ENCODE assay signal across 8 cellular contexts in the genomic region with DNA sequence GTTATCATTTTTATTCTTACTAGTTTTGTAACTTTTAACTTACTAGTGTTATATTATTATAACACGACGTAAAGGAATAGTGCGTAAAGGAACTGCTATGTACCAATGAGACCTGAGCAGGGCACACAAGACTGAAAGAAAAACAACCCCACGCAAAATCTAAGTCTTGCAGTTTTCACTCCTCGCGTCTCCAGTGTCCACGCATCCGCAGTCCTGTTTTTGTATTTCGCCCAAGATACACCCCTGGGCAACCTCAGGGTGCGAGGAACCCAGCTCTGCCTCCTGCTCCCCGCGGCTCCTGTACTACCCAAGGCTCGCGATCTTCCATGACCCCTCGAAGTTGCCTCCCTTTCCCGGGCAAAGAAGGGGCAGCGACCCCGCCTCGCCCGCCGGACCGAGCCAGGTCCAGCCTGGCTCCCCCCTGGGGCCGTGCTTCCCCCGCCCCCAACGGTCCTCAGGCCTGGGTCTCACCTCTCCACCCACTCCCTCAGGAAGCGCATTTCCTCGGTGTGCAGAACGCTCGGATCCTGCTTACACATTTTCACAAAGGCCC. TPM values are rescaled to one million over a fixed set of nuclear protein-coding genes. Genes with fewer than 3 reads are reported as not detected.
DNase-seq lines count a peak whose midpoint lies in the region; ATAC-seq and TF ChIP-seq lines count a peak whose summit lies in the region.

No MANE protein-coding gene starts in this region.

- TF ChIP-seq CTCF in HFFc6 (IDR thresholded peaks at IDR 0.05): no peak
- peak in 1 of 12 donors; percentile 2 for TF ChIP-seq CTCF in heart left ventricle (IDR thresholded peaks at IDR 0.05)
- TF ChIP-seq CTCF in ovary (IDR thresholded peaks at IDR 0.05): no peak

- no peak for TF ChIP-seq POLR2A in heart left ventricle (IDR thresholded peaks at IDR 0.05)
- no peak for TF ChIP-seq POLR2A in ovary (IDR thresholded peaks at IDR 0.05)

- TF ChIP-seq EP300 in ovary (IDR thresholded peaks at IDR 0.05): no peak

- H3K27ac ChIP-seq in heart left ventricle: peak overlapping the region; percentile 94 to 99 (median 97)
- peak overlapping the region; percentile 98 for H3K27ac ChIP-seq in ovary

- H3K9me3 ChIP-seq in heart left ventricle (no peaks in the 10 kb centered on the region), ovary (no peaks in the 10 kb centered on the region)

- H3K4me1 ChIP-seq in heart left ventricle (peaks cover 4 to 56% (median 44%) of the 10 kb centered on the region in 12 donors), ovary (ENCODE audit: insufficient read depth) (peaks cover 4% of the 10 kb centered on the region)

- H3K4me3 Mint-ChIP-seq in HFFc6: peak overlapping the region; percentile 99
- H3K4me3 Mint-ChIP-seq in activated naive CD8-positive, alpha-beta T cell treated with anti-CD3 and anti-CD28 coated beads, Interleukin-2, amount 10 ng/mL, durations not matched to agents 7 days and 5 days: peak overlapping the region; percentile 99

- peak overlapping the region; percentile 100 for H3K27ac Mint-ChIP-seq in HFFc6
- peak overlapping the region; percentile 100 for H3K27ac Mint-ChIP-seq in activated naive CD8-positive, alpha-beta T cell treated with anti-CD3 and anti-CD28 coated beads, Interleukin-2, amount 10 ng/mL, durations not matched to agents 7 days and 5 days

- peaks cover 21% of the 10 kb centered on the region for H3K36me3 Mint-ChIP-seq in HFFc6 (ENCODE audit: low read depth)
- peaks cover 5% of the 10 kb centered on the region for H3K36me3 Mint-ChIP-seq in activated naive CD8-positive, alpha-beta T cell treated with anti-CD3 and anti-CD28 coated beads, Interleukin-2, amount 10 ng/mL, durations not matched to agents 7 days and 5 days

- peak; percentile 10 for ATAC-seq in activated naive CD8-positive, alpha-beta T cell treated with anti-CD3 and anti-CD28 coated beads, Interleukin-2, amount 10 ng/mL, durations not matched to agents 7 days and 5 days (ENCODE audit: low read depth)
- ATAC-seq in heart left ventricle (peak; percentile 4 to 53 (median 34)), HG03565 (IDR thresholded peaks at IDR 0.05; ENCODE audit: unreplicated experiment) (no peak)

- intact Hi-C loops in heart left ventricle (cut with DNase I): loop anchor here in 2 of 10 donors (2.0 kb wide), 1 partner anchor 37 kb away; a partner anchor contains a TSS
- intact Hi-C loops in ovary (cut with DNase I): no loop called here

- peaks cover 54% of the 10 kb centered on the region for H3K4me1 Mint-ChIP-seq in HFFc6 (ENCODE audit: low read depth)
- H3K4me1 Mint-ChIP-seq in activated naive CD8-positive, alpha-beta T cell treated with anti-CD3 and anti-CD28 coated beads, Interleukin-2, amount 10 ng/mL, durations not matched to agents 7 days and 5 days: peaks cover 42% of the 10 kb centered on the region

- H3K36me3 ChIP-seq in heart left ventricle (peaks cover 0 to 13% (median 5%) of the 10 kb centered on the region in 9 donors), ovary (no peaks in the 10 kb centered on the region)

- no peaks in the 10 kb centered on the region for H3K9me3 Mint-ChIP-seq in HFFc6
- no peaks in the 10 kb centered on the region for H3K9me3 Mint-ChIP-seq in activated naive CD8-positive, alpha-beta T cell treated with anti-CD3 and anti-CD28 coated beads, Interleukin-2, amount 10 ng/mL, durations not matched to agents 7 days and 5 days

- POLR2A ChIA-PET in activated naive CD8-positive, alpha-beta T cell treated with anti-CD3 and anti-CD28 coated beads, Interleukin-2, amount 10 ng/mL, durations not matched to agents 7 days and 5 days (lab: Charles Lee): interaction anchor here (0.6 to 2.2 kb wide), 18 partner anchors 11 to 593 kb away, joined by 3 to 11 read pairs (median 4); a partner anchor contains a TSS

- H3K27me3 Mint-ChIP-seq in HFFc6 (ENCODE audit: insufficient read depth): peaks cover 3% of the 10 kb centered on the region; the same call in 1 of the 2 replicates
- H3K27me3 Mint-ChIP-seq in activated naive CD8-positive, alpha-beta T cell treated with anti-CD3 and anti-CD28 coated beads, Interleukin-2, amount 10 ng/mL, durations not matched to agents 7 days and 5 days: no peaks in the 10 kb centered on the region

- H3K4me3 ChIP-seq in heart left ventricle (peak overlapping the region; percentile 60 to 98 (median 86)), ovary (peak overlapping the region; percentile 99)

- H3K27me3 ChIP-seq in heart left ventricle (no peaks in the 10 kb centered on the region), ovary (no peaks in the 10 kb centered on the region)

- peak; percentile 10 to 19 for DNase-seq in stimulated activated CD4-positive, alpha-beta T cell treated with anti-CD3 and anti-CD28 coated beads, Interleukin-2, amount 100 ng/mL, for 48 hours
- no peak for DNase-seq in stimulated activated CD4-positive, alpha-beta T cell treated with anti-CD3 and anti-CD28 coated beads, Interleukin-2, amount 100 ng/mL, for 24 hours
- DNase-seq in HFFc6 (no peak), NCI-H146 treated with DMSO at 0.1 percent for 48 hours (lab: John Stamatoyannopoulos, UW; ENCODE audit: unreplicated experiment) (peak; percentile 8), heart left ventricle (peak in 1 of 5 donors; percentile 50), ovary (no peak)
- no peak for DNase-seq in activated naive CD8-positive, alpha-beta T cell treated with anti-CD3 and anti-CD28 coated beads, Interleukin-2, amount 10 ng/mL, durations not matched to agents 7 days and 5 days

- WGBS in heart left ventricle, 4 donors: 0% methylated on average over 25 to 29 of the region's 29 CpGs
- 0 to 1% (median 1%) methylated on average over 29 of the region's 29 CpGs for WGBS in ovary, 3 donors

RNA-seq across cellular contexts. Expression of a gene that starts 0.4 kb away (rescaled TPM):
- 100 to 1,000 TPM; 236 to 251 (median 243) TPM for total RNA-seq in HFFc6 (2021; fragmentation: NEBNext Ultra II Directional; extraction: Animal tissue kit (Norgen Biotek cat#: 25700))
- total RNA-seq in activated naive CD8-positive, alpha-beta T cell treated with anti-CD3 and anti-CD28 coated beads, Interleukin-2, amount 10 ng/mL, durations not matched to agents 7 days and 5 days: 100 to 1,000 TPM; 131 to 138 TPM
- total RNA-seq in heart left ventricle: 100 to 1,000 TPM; 108 to 231 (median 205) TPM
- polyA plus RNA-seq in heart left ventricle: 100 to 1,000 TPM in 1 of 2 donors, 10 to 100 TPM in 1; 40.0 to 155 TPM
- 100 to 1,000 TPM; 243 to 935 (median 602) TPM for total RNA-seq in ovary
- polyA plus RNA-seq in ovary: 1,000 to 10,000 TPM in 1 of 2 donors, 100 to 1,000 TPM in 1; 650 to 1,503 TPM

RNA-seq across cellular contexts. Expression of a gene that starts 0.9 kb away (rescaled TPM):
- 10 to 100 TPM; 22.7 to 30.5 (median 29.0) TPM for total RNA-seq in HFFc6 (2021; fragmentation: NEBNext Ultra II Directional; extraction: Animal tissue kit (Norgen Biotek cat#: 25700))
- 10 to 100 TPM; 14.7 to 15.1 TPM for total RNA-seq in activated naive CD8-positive, alpha-beta T cell treated with anti-CD3 and anti-CD28 coated beads, Interleukin-2, amount 10 ng/mL, durations not matched to agents 7 days and 5 days
- total RNA-seq in heart left ventricle (10 to 100 TPM; 14.8 to 37.9 (median 23.0) TPM), ovary (10 to 100 TPM; 12.4 to 28.8 (median 21.3) TPM)
- polyA plus RNA-seq in heart left ventricle (1 to 10 TPM; 5.1 to 6.8 TPM), ovary (10 to 100 TPM in 1 of 2 donors, 1 to 10 TPM in 1; 7.4 to 12.9 TPM)

RNA-seq across cellular contexts. Expression of a gene that starts 5.9 kb away (rescaled TPM):
- total RNA-seq in HFFc6 (2021; fragmentation: NEBNext Ultra II Directional; extraction: Animal tissue kit (Norgen Biotek cat#: 25700)): not detected
- not detected for total RNA-seq in activated naive CD8-positive, alpha-beta T cell treated with anti-CD3 and anti-CD28 coated beads, Interleukin-2, amount 10 ng/mL, durations not matched to agents 7 days and 5 days
- total RNA-seq in heart left ventricle: not detected
- not detected for polyA plus RNA-seq in heart left ventricle
- not detected for total RNA-seq in ovary
- not detected for polyA plus RNA-seq in ovary

RNA-seq across cellular contexts. Expression of a gene that starts 36.9 kb away (rescaled TPM):
- total RNA-seq in HFFc6 (2021; fragmentation: NEBNext Ultra II Directional; extraction: Animal tissue kit (Norgen Biotek cat#: 25700)): 10 to 100 TPM; 23.5 to 25.5 (median 24.6) TPM
- total RNA-seq in activated naive CD8-positive, alpha-beta T cell treated with anti-CD3 and anti-CD28 coated beads, Interleukin-2, amount 10 ng/mL, durations not matched to agents 7 days and 5 days: 10 to 100 TPM; 17.8 to 20.6 TPM
- total RNA-seq in heart left ventricle (1 to 10 TPM; 2.3 to 7.6 (median 4.0) TPM), ovary (10 to 100 TPM; 23.4 to 44.1 (median 31.6) TPM)
- polyA plus RNA-seq in heart left ventricle (1 to 10 TPM; 3.0 to 9.6 TPM), ovary (10 to 100 TPM; 51.8 to 61.4 TPM)

Comparison
In these comparisons a context has a peak if more than half of its experiments do, and no peak if none do; other contexts are left out.
1. DNase-seq: peak in stimulated activated CD4-positive, alpha-beta T cell treated with anti-CD3 and anti-CD28 coated beads, Interleukin-2, amount 100 ng/mL, for 48 hours (2 of 2) and NCI-H146 treated with DMSO at 0.1 percent for 48 hours (single experiment); none in stimulated activated CD4-positive, alpha-beta T cell treated with anti-CD3 and anti-CD28 coated beads, Interleukin-2, amount 100 ng/mL, for 24 hours (0 of 2), HFFc6 (single experiment), activated naive CD8-positive, alpha-beta T cell treated with anti-CD3 and anti-CD28 coated beads, Interleukin-2, amount 10 ng/mL, durations not matched to agents 7 days and 5 days (single experiment) and ovary (0 of 5).